ENCODE assay signal across 17 cellular contexts in the genomic region with DNA sequence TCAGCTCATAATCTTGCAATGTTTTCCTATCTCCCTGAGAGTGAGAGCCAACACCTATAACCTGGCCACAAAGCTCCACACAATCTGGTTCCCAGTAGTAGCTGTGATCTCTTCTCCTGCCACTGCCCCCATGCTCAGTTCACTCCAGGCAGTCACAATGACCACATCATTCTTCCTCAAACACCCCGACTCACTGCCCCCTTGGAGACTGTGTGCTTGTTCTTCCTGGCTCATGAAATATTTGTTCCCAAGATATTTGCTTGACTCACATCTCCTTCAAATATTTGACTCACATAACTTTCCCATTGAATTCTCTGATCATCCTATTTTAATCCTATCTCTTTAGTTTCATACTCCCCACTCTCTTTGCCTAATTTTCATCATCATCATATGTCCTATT.
DNase-seq lines count a peak whose midpoint lies in the region; ATAC-seq, FAIRE-seq and TF ChIP-seq lines count a peak whose summit lies in the region.
"Had no signal": no experiment of that assay in that cellular context is flagged by ENCODE, and none has a peak within 500 bp of the region (broad histone marks: within the 10 kb centered on the region; RNA-seq: fewer than 3 reads in every experiment).

No MANE protein-coding gene starts in this region.

- peaks cover 2% of the 10 kb centered on the region for H3K4me1 ChIP-seq in mesenchymal stem cell (ENCODE audit: control insufficient read depth, insufficient read depth, low read depth, low read length)

- H3K23ac ChIP-seq in mesenchymal stem cell (ENCODE audit: low read length in 2 of 2), result no peak overlapping the region

- H3K9me3 ChIP-seq in mesenchymal stem cell (ENCODE audit: control insufficient read depth, low read length), result peaks cover 23% of the 10 kb centered on the region
- H3K9me3 ChIP-seq: ovary had no signal

- no peak overlapping the region for H2AFZ ChIP-seq in mesenchymal stem cell (ENCODE audit: low read depth, low read length)

- FAIRE-seq in GM19239 (lab: Jason Lieb, UNC), result no peak

- no peak overlapping the region for H2BK15ac ChIP-seq in mesenchymal stem cell (ENCODE audit: low read depth, poor library complexity, severe bottlenecking)

- peak overlapping the region; percentile 82 to 88 for H3K18ac ChIP-seq in mesenchymal stem cell (ENCODE audit: low read depth in 1 of 2, low read length in 2 of 2)

- H2BK5ac ChIP-seq in mesenchymal stem cell (ENCODE audit: low read depth, low read length, poor library complexity, severe bottlenecking), result no peak overlapping the region

- H4K8ac ChIP-seq in mesenchymal stem cell (ENCODE audit: low read length), result peak overlapping the region; percentile 70

- H3K9ac ChIP-seq in mesenchymal stem cell (ENCODE audit: low read length), result peak overlapping the region; percentile 21

- H3K4me3 ChIP-seq in epithelial cell of esophagus (ENCODE audit: low read length) (no peak overlapping the region), mesenchymal stem cell (ENCODE audit: insufficient read depth in 1 of 2, low read depth in 1 of 2, low read length in 2 of 2) (no peak overlapping the region)
- H3K4me3 ChIP-seq: ovary had no signal

- no peak for TF ChIP-seq CTCF in epithelial cell of esophagus (IDR thresholded peaks at IDR 0.05; ENCODE audit: insufficient read depth, low read depth, low read length, missing control alignments)

- peak overlapping the region in 1 of 2 experiments; percentile 79 for H3K4ac ChIP-seq in mesenchymal stem cell (ENCODE audit: low read depth in 1 of 2, low read length in 2 of 2)

- 0% methylated on average over 1 of the region's 1 CpG for WGBS in mesenchymal stem cell

- no peak overlapping the region for H3K27ac ChIP-seq in mesenchymal stem cell (ENCODE audit: low read length, poor library complexity, severe bottlenecking)
- H3K27ac ChIP-seq: ovary had no signal

- H4K91ac ChIP-seq in mesenchymal stem cell (ENCODE audit: low read length), result no peak overlapping the region

- ATAC-seq in HG03025 (IDR thresholded peaks at IDR 0.05; ENCODE audit: low FRiP score, unreplicated experiment) (no peak), GM21723 (IDR thresholded peaks at IDR 0.05; ENCODE audit: unreplicated experiment) (no peak)

- peak overlapping the region; percentile 51 to 99 for H2BK12ac ChIP-seq in mesenchymal stem cell (ENCODE audit: low read length in 2 of 2)

- peak; percentile 47 for DNase-seq in Daoy (ENCODE audit: low read depth)
- peak; percentile 69 for DNase-seq in NCI-H226
- DNase-seq in epithelial cell of esophagus (ENCODE audit: low read depth), result peak; percentile 51
- peak; percentile 45 for DNase-seq in mesenchymal stem cell
- no peak for DNase-seq in NCI-H1105 (lab: John Stamatoyannopoulos, UW)
- DNase-seq in GM19239 (ENCODE audit: insufficient read length, low spot score), result no peak
- DNase-seq: activated CD4-positive, alpha-beta memory T cell treated with anti-CD3 and anti-CD28 coated beads for 36 hours; activated T-cell treated with anti-CD3 and anti-CD28 coated beads, Interleukin-2, amount 50 U/mL, for 1 hour; COR-L47; GDM1; NCI-H146; NCI-H446 treated with DMSO at 0.1 percent for 48 hours; ovary; stimulated activated CD4-positive, alpha-beta T cell treated with anti-CD3 and anti-CD28 coated beads, Interleukin-4, amount 100 ng/mL, for 24 hours; substantia nigra had no signal

- H3K36me3 ChIP-seq in mesenchymal stem cell (ENCODE audit: control insufficient read depth in 1 of 2, insufficient read depth in 2 of 2, low read depth in 1 of 2, low read length in 2 of 2), result no peaks in the 10 kb centered on the region
- H3K36me3 ChIP-seq: ovary had no signal

- no peaks in the 10 kb centered on the region for H3K27me3 ChIP-seq in mesenchymal stem cell (ENCODE audit: control insufficient read depth in 1 of 2, insufficient read depth in 1 of 2, low read length in 2 of 2)
- H3K27me3 ChIP-seq: ovary had no signal

- H3K14ac ChIP-seq in mesenchymal stem cell (ENCODE audit: low read length in 2 of 2), result no peak overlapping the region

- no peak overlapping the region for H3K4me2 ChIP-seq in mesenchymal stem cell (ENCODE audit: low read length, poor library complexity, severe bottlenecking)

- no peaks in the 10 kb centered on the region for H3K79me1 ChIP-seq in mesenchymal stem cell (replicated peaks; ENCODE audit: low read length, poor library complexity, severe bottlenecking)

- H2AK5ac ChIP-seq in mesenchymal stem cell (ENCODE audit: low read length, severe bottlenecking), result no peak overlapping the region

- no peak overlapping the region for H2BK120ac ChIP-seq in mesenchymal stem cell (ENCODE audit: low read depth, low read length)

Comparison
In these comparisons a context has a peak if more than half of its experiments do, and no peak if none do; other contexts are left out.
1. DNase-seq: peak in Daoy (single experiment), NCI-H226 (single experiment), epithelial cell of esophagus (single experiment) and mesenchymal stem cell (single experiment); none in NCI-H1105 (single experiment) and GM19239 (single experiment).